Comparison of ENCODE assay signal across 7 cellular contexts in genomic region chr2:219251656-219252055, GRCh38. TPM values are rescaled to one million over a fixed set of nuclear protein-coding genes. Genes with fewer than 3 reads are reported as not detected.
DNase-seq lines count a peak whose midpoint lies in the region; ATAC-seq and TF ChIP-seq lines count a peak whose summit lies in the region.
"Had no signal": no experiment of that assay in that cellular context is flagged by ENCODE, and none has a peak within 500 bp of the region (broad histone marks: within the 10 kb centered on the region; RNA-seq: fewer than 3 reads in every experiment).

No MANE protein-coding gene starts in this region.

- H3K9ac ChIP-seq in IMR-90 (ENCODE audit: low read depth, low read length) = no peak overlapping the region
- no peak overlapping the region for H3K9ac ChIP-seq in trophoblast cell (ENCODE audit: low read length)

- no peak for TF ChIP-seq RAD21 in IMR-90 (IDR thresholded peaks at IDR 0.05; ENCODE audit: low read length)

- no peaks in the 10 kb centered on the region for H3K9me3 ChIP-seq in IMR-90 (ENCODE audit: control insufficient read depth, insufficient read depth, low read length)
- H3K9me3 ChIP-seq in trophoblast cell (ENCODE audit: insufficient read depth, low read depth, low read length) = peaks cover 10% of the 10 kb centered on the region

- H4K20me1 ChIP-seq in IMR-90 (ENCODE audit: insufficient read depth, low read length) = 0 out of 2 replicates have a peak, but pooled peaks cover 8% of the 10 kb centered on the region

- H3K36me3 Mint-ChIP-seq in activated naive CD8-positive, alpha-beta T cell treated with anti-CD3 and anti-CD28 coated beads for 36 hours = peaks cover 50% of the 10 kb centered on the region
- no peaks in the 10 kb centered on the region for H3K36me3 Mint-ChIP-seq in osteocyte (ENCODE audit: unreplicated experiment)

- peak overlapping the region; percentile 97 for H3K4me3 Mint-ChIP-seq in activated naive CD8-positive, alpha-beta T cell treated with anti-CD3 and anti-CD28 coated beads for 36 hours
- H3K4me3 Mint-ChIP-seq in osteocyte (ENCODE audit: unreplicated experiment) = no peak overlapping the region

- H3K36me3 ChIP-seq in IMR-90 (ENCODE audit: control insufficient read depth, insufficient read depth, low read length) = peaks cover 19% of the 10 kb centered on the region; the same call in 1 of the 2 replicates
- H3K36me3 ChIP-seq in trophoblast cell (ENCODE audit: control insufficient read depth in 1 of 2, insufficient read depth in 2 of 2, low read length in 2 of 2) = peaks cover 8 to 13% of the 10 kb centered on the region in 2 experiments

- H2AK5ac ChIP-seq in IMR-90 (ENCODE audit: low read depth, low read length) (peak overlapping the region; percentile 54; the same call in 1 of the 2 replicates), trophoblast cell (ENCODE audit: low read length) (no peak overlapping the region)

- no peak for DNase-seq in IMR-90
- DNase-seq in activated naive CD8-positive, alpha-beta T cell treated with anti-CD3 and anti-CD28 coated beads for 36 hours = no peak
- no peak for DNase-seq in osteocyte (ENCODE audit: extremely low spot score, unreplicated experiment)
- DNase-seq in HuH-7 (ENCODE audit: low spot score) = no peak
- DNase-seq in trophoblast cell = no peak

- no peak overlapping the region for H2AK9ac ChIP-seq in IMR-90 (replicated peaks; ENCODE audit: low read depth, low read length, poor library complexity)

- peak overlapping the region; percentile 94 for H3K27ac Mint-ChIP-seq in activated naive CD8-positive, alpha-beta T cell treated with anti-CD3 and anti-CD28 coated beads for 36 hours
- peak overlapping the region; percentile 67 for H3K27ac Mint-ChIP-seq in osteocyte (ENCODE audit: unreplicated experiment)

- no peak overlapping the region; the same call in none of the 2 replicates for H4K91ac ChIP-seq in IMR-90 (ENCODE audit: insufficient read depth, low read depth, low read length)
- no peak overlapping the region for H4K91ac ChIP-seq in trophoblast cell (ENCODE audit: low read depth, low read length)

- no peak for ATAC-seq in IMR-90 (ENCODE audit: low read depth)
- no peak for ATAC-seq in HG03354 (IDR thresholded peaks at IDR 0.05; ENCODE audit: poor library complexity, severe bottlenecking, unreplicated experiment)

- no peaks in the 10 kb centered on the region for H3K27me3 Mint-ChIP-seq in activated naive CD8-positive, alpha-beta T cell treated with anti-CD3 and anti-CD28 coated beads for 36 hours
- H3K27me3 Mint-ChIP-seq in osteocyte (ENCODE audit: unreplicated experiment) = peaks cover 19% of the 10 kb centered on the region

- H2BK12ac ChIP-seq in trophoblast cell (ENCODE audit: low read length) = no peak overlapping the region

- H3K4me2 ChIP-seq in IMR-90 (ENCODE audit: low read depth, low read length) = no peak overlapping the region
- H3K4me2 ChIP-seq in trophoblast cell (ENCODE audit: low read length) = no peak overlapping the region

- no peaks in the 10 kb centered on the region for H3K79me2 ChIP-seq in trophoblast cell (ENCODE audit: control insufficient read depth, insufficient read depth, low read length, poor library complexity)

- peak overlapping the region; percentile 15 for H3K4ac ChIP-seq in IMR-90 (ENCODE audit: low read depth, low read length)
- no peak overlapping the region for H3K4ac ChIP-seq in trophoblast cell (ENCODE audit: low read depth, low read length)

- H3K4me1 Mint-ChIP-seq in activated naive CD8-positive, alpha-beta T cell treated with anti-CD3 and anti-CD28 coated beads for 36 hours = peaks cover 66% of the 10 kb centered on the region
- H3K4me1 Mint-ChIP-seq in osteocyte (ENCODE audit: unreplicated experiment) = peaks cover 57% of the 10 kb centered on the region

- H2BK15ac ChIP-seq in IMR-90 (ENCODE audit: low read depth, low read length) = 0 out of 3 replicates have a peak overlapping the region, but pooled peaks have one; percentile 33

- H3K79me1 ChIP-seq in IMR-90 (ENCODE audit: low read depth in 1 of 2, low read length in 2 of 2) (peaks cover 12 to 24% of the 10 kb centered on the region in 2 experiments), trophoblast cell (ENCODE audit: low read length) (no peaks in the 10 kb centered on the region)

- no peak for TF ChIP-seq POLR2A in IMR-90 (IDR thresholded peaks at IDR 0.05; ENCODE audit: low read depth, low read length)

- H3K4me3 ChIP-seq in IMR-90 (ENCODE audit: insufficient read depth, low read depth, low read length) (no peak overlapping the region), trophoblast cell (ENCODE audit: low read depth, low read length) (no peak overlapping the region)

- peaks cover 13% of the 10 kb centered on the region for H3K27me3 ChIP-seq in IMR-90 (ENCODE audit: control insufficient read depth, insufficient read depth, low read length)
- H3K27me3 ChIP-seq in trophoblast cell (ENCODE audit: insufficient read depth, low read length) = peaks cover 44% of the 10 kb centered on the region

- H3K9me3 Mint-ChIP-seq in activated naive CD8-positive, alpha-beta T cell treated with anti-CD3 and anti-CD28 coated beads for 36 hours = no peaks in the 10 kb centered on the region
- H3K9me3 Mint-ChIP-seq in osteocyte (ENCODE audit: unreplicated experiment) = no peaks in the 10 kb centered on the region

- H4K8ac ChIP-seq in IMR-90 (ENCODE audit: low read depth in 2 of 2, low read length in 2 of 2) = no peak overlapping the region
- H4K8ac ChIP-seq in trophoblast cell (ENCODE audit: low read depth, low read length) = no peak overlapping the region

- H3K4me1 ChIP-seq in IMR-90 (ENCODE audit: control insufficient read depth, insufficient read depth, low read length) (peaks cover 41% of the 10 kb centered on the region), trophoblast cell (ENCODE audit: control insufficient read depth in 1 of 2, insufficient read depth in 2 of 2, low read length in 2 of 2) (peaks cover 18 to 26% of the 10 kb centered on the region in 2 experiments)

- H2AFZ ChIP-seq in IMR-90 (replicated peaks; ENCODE audit: low read length, poor library complexity) (no peak overlapping the region), trophoblast cell (ENCODE audit: insufficient read depth, low read length, poor library complexity) (no peak overlapping the region)

- no peak overlapping the region for H4K5ac ChIP-seq in IMR-90 (ENCODE audit: low read depth, low read length)

- WGBS in IMR-90 (ENCODE audit: extremely low coverage in 2 of 2, insufficient read length in 1 of 2), 2 experiments = 88% methylated on average over 3 of the region's 6 CpGs; no CpG with 5 or more reads in 1 of the 2 experiments
- no CpG with 5 or more reads among the region's 6 CpGs for WGBS in trophoblast cell (ENCODE audit: extremely low coverage, insufficient coverage, insufficient read length)

- H2BK120ac ChIP-seq in IMR-90 (ENCODE audit: low read depth, low read length) = 0 out of 2 replicates have a peak overlapping the region, but pooled peaks have one; percentile 12
- no peak overlapping the region for H2BK120ac ChIP-seq in trophoblast cell (ENCODE audit: insufficient read depth, low read length, poor library complexity)

- in situ Hi-C loops in IMR-90 (cut with MboI; ENCODE audit: low sequenced_read_pairs) = no loop called here

- intact Hi-C loops in IMR-90 (cut with micrococcal nuclease) = no loop called here

- H2BK20ac ChIP-seq in IMR-90 (ENCODE audit: low read depth, low read length) = no peak overlapping the region

- H3K18ac ChIP-seq in IMR-90 (ENCODE audit: low read depth, low read length) (no peak overlapping the region), trophoblast cell (ENCODE audit: low read length) (no peak overlapping the region)

- H3K9me1 ChIP-seq in IMR-90 (ENCODE audit: insufficient read depth, low read length) = peaks cover 36% of the 10 kb centered on the region

- H3K56ac ChIP-seq in IMR-90 (ENCODE audit: extremely low read depth, insufficient read depth, low read length) = no peak overlapping the region

- dilution Hi-C loops in IMR-90 (cut with HindIII; ENCODE audit: low sequenced_read_pairs, unreplicated experiment) = no loop called here

- no TSS peak for BruUV-seq in IMR-90 (replicated peaks; lab: Mats Ljungman, UMichigan)

- CTCF ChIA-PET in IMR-90 (lab: Yijun Ruan, JAX) = no interaction called here

- peak overlapping the region; percentile 6; the same call in 1 of the 2 replicates for H3K14ac ChIP-seq in IMR-90 (replicated peaks; ENCODE audit: low read depth, low read length)
- H3K14ac ChIP-seq in trophoblast cell (ENCODE audit: low read length) = no peak overlapping the region

- no peak for TF ChIP-seq CTCF in IMR-90 (conservative IDR thresholded peaks at IDR 0.05; ENCODE audit: low read depth, low read length)
- TF ChIP-seq CTCF in osteocyte (IDR thresholded peaks at IDR 0.05) = no peak

- H3K27ac ChIP-seq in IMR-90 (ENCODE audit: insufficient read depth, low read length) (no peak overlapping the region), trophoblast cell (ENCODE audit: low read depth, low read length) (no peak overlapping the region)

- no peak overlapping the region for H2BK5ac ChIP-seq in IMR-90 (ENCODE audit: low read depth, low read length, poor library complexity, severe bottlenecking)
- no peak overlapping the region for H2BK5ac ChIP-seq in trophoblast cell (ENCODE audit: low read depth, low read length, poor library complexity)

- POLR2A ChIA-PET in IMR-90 (lab: Charles Lee; ENCODE audit: unreplicated experiment) = no interaction called here

- H3K23ac ChIP-seq in IMR-90 (ENCODE audit: low read depth, low read length) = 0 out of 2 replicates have a peak overlapping the region, but pooled peaks have one; percentile 76
- no peak overlapping the region for H3K23ac ChIP-seq in trophoblast cell (ENCODE audit: low read length)

- no peak overlapping the region for H4K12ac ChIP-seq in trophoblast cell (ENCODE audit: low read depth, low read length)

RNA-seq across cellular contexts. Expression of gene TUBA4B, which starts 1.4 kb away (rescaled TPM):
- total RNA-seq in IMR-90 (2012; rRNA removed) = not detected in 2 replicates
- polyA plus RNA-seq in IMR-90 (2012; rRNA removed) = not detected in 2 replicates
- not detected in 2 replicates for polyA plus RNA-seq in IMR-90 (2012; cell fraction: cytosol; rRNA removed)
- 0.05 TPM in 1 of 2 replicates, not detected in the other for polyA plus RNA-seq in IMR-90 (2012; cell fraction: nucleus; rRNA removed; ENCODE audit: low replicate concordance)
- total RNA-seq in activated naive CD8-positive, alpha-beta T cell treated with anti-CD3 and anti-CD28 coated beads for 36 hours = not detected
- not detected in 2 replicates for total RNA-seq in osteocyte
- not detected in 2 replicates for polyA plus RNA-seq in trophoblast cell (2013)
- total RNA-seq: fibroblast of villous mesenchyme had no signal

RNA-seq across cellular contexts. Expression of gene TUBA4A, which starts 2.1 kb away (rescaled TPM):
- total RNA-seq in IMR-90 (2012; rRNA removed) (21.9 and 26.1 TPM in 2 replicates), osteocyte (6.9 and 7.9 TPM in 2 replicates)
- 30.3 and 35.6 TPM in 2 replicates for polyA plus RNA-seq in IMR-90 (2012; rRNA removed)
- polyA plus RNA-seq in IMR-90 (2012; cell fraction: cytosol; rRNA removed) = 19.5 and 39.0 TPM in 2 replicates
- polyA plus RNA-seq in IMR-90 (2012; cell fraction: nucleus; rRNA removed; ENCODE audit: low replicate concordance) = 46.8 and 128 TPM in 2 replicates
- total RNA-seq in activated naive CD8-positive, alpha-beta T cell treated with anti-CD3 and anti-CD28 coated beads for 36 hours = 100 to 1,000 TPM; 208 to 212 TPM
- polyA plus RNA-seq in trophoblast cell (2013) = 6.6 and 6.9 TPM in 2 replicates

RNA-seq across cellular contexts. Expression of gene STK16, which starts 6.4 kb away (rescaled TPM):
- total RNA-seq in IMR-90 (2012; rRNA removed) = 35.0 and 44.4 TPM in 2 replicates
- polyA plus RNA-seq in IMR-90 (2012; rRNA removed) = 40.3 and 50.1 TPM in 2 replicates
- 45.9 and 72.9 TPM in 2 replicates for polyA plus RNA-seq in IMR-90 (2012; cell fraction: cytosol; rRNA removed)
- polyA plus RNA-seq in IMR-90 (2012; cell fraction: nucleus; rRNA removed; ENCODE audit: low replicate concordance) = 49.3 and 58.9 TPM in 2 replicates
- 10 to 100 TPM; 27.8 to 30.7 TPM for total RNA-seq in activated naive CD8-positive, alpha-beta T cell treated with anti-CD3 and anti-CD28 coated beads for 36 hours
- 28.3 and 29.4 TPM in 2 replicates for total RNA-seq in osteocyte
- polyA plus RNA-seq in trophoblast cell (2013) = 11.7 and 13.6 TPM in 2 replicates

RNA-seq across cellular contexts. Expression of gene GLB1L, which starts 6.4 kb away (rescaled TPM):
- total RNA-seq in IMR-90 (2012; rRNA removed) = 3.6 and 4.1 TPM in 2 replicates
- 5.7 and 6.2 TPM in 2 replicates for polyA plus RNA-seq in IMR-90 (2012; rRNA removed)
- polyA plus RNA-seq in IMR-90 (2012; cell fraction: cytosol; rRNA removed) = 4.2 and 4.9 TPM in 2 replicates
- polyA plus RNA-seq in IMR-90 (2012; cell fraction: nucleus; rRNA removed; ENCODE audit: low replicate concordance) = 9.0 and 16.1 TPM in 2 replicates
- 1 to 10 TPM; 1.6 to 3.0 TPM for total RNA-seq in activated naive CD8-positive, alpha-beta T cell treated with anti-CD3 and anti-CD28 coated beads for 36 hours
- 8.8 and 9.6 TPM in 2 replicates for total RNA-seq in osteocyte
- polyA plus RNA-seq in trophoblast cell (2013) = 2.3 and 2.8 TPM in 2 replicates

RNA-seq across cellular contexts. Expression of gene ANKZF1, which starts 22.1 kb away (rescaled TPM):
- total RNA-seq in IMR-90 (2012; rRNA removed) (18.3 and 18.6 TPM in 2 replicates), osteocyte (44.8 and 55.6 TPM in 2 replicates)
- polyA plus RNA-seq in IMR-90 (2012; rRNA removed) = 29.1 and 33.8 TPM in 2 replicates
- 9.8 and 11.4 TPM in 2 replicates for polyA plus RNA-seq in IMR-90 (2012; cell fraction: cytosol; rRNA removed)
- polyA plus RNA-seq in IMR-90 (2012; cell fraction: nucleus; rRNA removed; ENCODE audit: low replicate concordance) = 195 and 339 TPM in 2 replicates
- 100 to 1,000 TPM; 102 to 114 TPM for total RNA-seq in activated naive CD8-positive, alpha-beta T cell treated with anti-CD3 and anti-CD28 coated beads for 36 hours
- polyA plus RNA-seq in trophoblast cell (2013) = 36.3 and 38.3 TPM in 2 replicates
